ENCODE assay signal across 12 cellular contexts in the genomic region with DNA sequence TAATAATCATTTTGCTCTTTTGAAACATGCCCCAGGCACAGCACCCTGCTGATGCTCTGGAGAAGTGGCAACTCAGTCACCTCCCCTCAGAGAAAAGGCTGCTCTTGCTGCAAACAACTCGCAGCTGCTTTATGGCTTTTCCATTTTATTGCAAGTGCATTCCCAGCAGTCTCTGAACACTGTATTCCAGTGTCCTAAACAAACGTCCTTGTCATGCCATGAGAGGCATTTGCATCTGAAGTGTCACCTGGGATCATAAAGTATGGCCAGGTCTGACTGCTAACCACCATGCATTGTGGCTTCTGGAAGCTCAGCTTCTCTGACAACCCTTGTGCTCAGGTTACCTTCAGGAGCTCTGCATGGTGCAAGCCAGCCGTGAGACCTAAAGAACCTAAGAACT.
"Had no signal": no experiment of that assay in that cellular context is flagged by ENCODE, and none has a peak within 500 bp of the region (broad histone marks: within the 10 kb centered on the region; RNA-seq: fewer than 3 reads in every experiment).

No MANE protein-coding gene starts in this region.

- DNase-seq: activated CD4-positive, alpha-beta T cell treated with anti-CD3 and anti-CD28 coated beads for 48 hours; activated CD8-positive, alpha-beta T cell treated with anti-CD3 and anti-CD28 coated beads, Interleukin-2, amount 10 ng/mL, durations not matched to agents 7 days and 5 days; activated naive CD4-positive, alpha-beta T cell treated with anti-CD3 and anti-CD28 coated beads for 36 hours; adrenal gland; esophagus squamous epithelium; foreskin keratinocyte; head of caudate nucleus; naive thymus-derived CD8-positive, alpha-beta T cell; tibial artery had no signal

- ATAC-seq: activated CD8-positive, alpha-beta T cell treated with anti-CD3 and anti-CD28 coated beads, Interleukin-2, amount 10 ng/mL, durations not matched to agents 7 days and 5 days; activated T-helper 17 cell treated with anti-CD3 and anti-CD28 coated beads, Interleukin-2, amount 50 U/mL, for 72 hours; foreskin keratinocyte; naive thymus-derived CD8-positive, alpha-beta T cell; WTC11 had no signal

- H3K4me3 ChIP-seq: adrenal gland, esophagus squamous epithelium, skin epidermis, tibial artery had no signal
